Comparison of ENCODE assay signal across 20 cellular contexts in the genomic region with DNA sequence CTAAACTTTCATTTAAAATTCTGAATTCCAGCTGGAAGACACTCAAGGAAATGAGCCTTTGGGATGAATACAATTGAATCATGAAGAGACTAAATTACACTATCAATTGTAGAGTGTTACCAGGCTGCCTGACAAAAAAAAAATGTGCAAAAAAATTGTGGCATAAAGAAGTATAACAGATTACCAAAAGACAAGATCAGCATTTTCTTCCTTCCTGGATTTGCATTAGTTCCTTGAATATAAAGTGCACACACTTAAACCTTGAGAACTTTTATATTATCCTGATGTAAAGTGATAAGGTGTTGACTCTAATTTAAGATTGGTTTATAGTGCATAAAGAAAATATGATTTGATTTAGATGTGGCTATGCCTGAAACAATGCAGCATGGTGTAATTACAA.
"Had no signal": no experiment of that assay in that cellular context is flagged by ENCODE, and none has a peak within 500 bp of the region (broad histone marks: within the 10 kb centered on the region; RNA-seq: fewer than 3 reads in every experiment).

No MANE protein-coding gene starts in this region.

- FAIRE-seq: keratinocyte had no signal

- H3K36me3 ChIP-seq: left lung, ovary, suprapubic skin, upper lobe of right lung had no signal

- H3K4me1 ChIP-seq: left lung had no signal

- H3K4me3 ChIP-seq: dorsolateral prefrontal cortex, left lung, ovary, suprapubic skin, upper lobe of right lung had no signal

- H3K9me3 ChIP-seq: left lung, ovary, suprapubic skin, upper lobe of right lung had no signal

- H3K27ac ChIP-seq: left lung, ovary, suprapubic skin, upper lobe of right lung had no signal

- H3K27me3 ChIP-seq: left lung, ovary, suprapubic skin, upper lobe of right lung had no signal

- ATAC-seq: activated CD8-positive, alpha-beta memory T cell treated with anti-CD3 and anti-CD28 coated beads, Interleukin-2, amount 10 ng/mL, durations not matched to agents 7 days and 5 days; naive thymus-derived CD4-positive, alpha-beta T cell; T-cell; upper lobe of right lung; WTC11 had no signal

- DNase-seq: activated CD4-positive, alpha-beta memory T cell treated with anti-CD3 and anti-CD28 coated beads for 36 hours; activated CD4-positive, alpha-beta T cell treated with anti-CD3 and anti-CD28 coated beads for 4 hours; activated CD8-positive, alpha-beta memory T cell treated with anti-CD3 and anti-CD28 coated beads, Interleukin-2, amount 10 ng/mL, durations not matched to agents 7 days and 5 days; activated naive CD4-positive, alpha-beta T cell; activated naive CD8-positive, alpha-beta T cell treated with anti-CD3 and anti-CD28 coated beads for 36 hours; amniotic stem cell; caudate nucleus; dorsolateral prefrontal cortex; foreskin fibroblast; glutamatergic neuron; left lung; naive thymus-derived CD4-positive, alpha-beta T cell; ovary; stimulated activated CD8-positive, alpha-beta memory T cell treated with anti-CD3 and anti-CD28 coated beads, Interleukin-4, amount 100 ng/mL, for 48 hours; stimulated activated naive CD4-positive, alpha-beta T cell; T-cell; upper lobe of right lung had no signal
